In genomic region chr13:90645582-90645981, GRCh38 we compare ENCODE assay signal across 35 cellular contexts.
"Had no signal": no experiment of that assay in that cellular context is flagged by ENCODE, and none has a peak within 500 bp of the region (broad histone marks: within the 10 kb centered on the region; RNA-seq: fewer than 3 reads in every experiment).

No MANE protein-coding gene starts in this region.

- DNase-seq: Karpas-422, Kasumi-1, MG63, MM.1S, MV-4-11, NCI-H1048, NCI-H1092, NCI-H1092 treated with DMSO at 0.1 percent for 48 hours, NCI-H1105, NCI-H1105 treated with DMSO at 0.1 percent for 48 hours, NCI-H1417, NCI-H1417 treated with DMSO at 0.1 percent for 48 hours, NCI-H1436, NCI-H1436 treated with DMSO at 0.1 percent for 48 hours, NCI-H146, NCI-H1694, NCI-H1694 treated with DMSO at 0.1 percent for 48 hours, NCI-H187, NCI-H187 treated with DMSO at 0.1 percent for 48 hours, NCI-H1930, NCI-H2029, NCI-H2029 treated with DMSO at 0.1 percent for 48 hours, NCI-H2081, NCI-H2081 treated with DMSO at 0.1 percent for 48 hours, NCI-H2107, NCI-H2171, NCI-H2171 treated with DMSO at 0.1 percent for 48 hours, NCI-H2227 treated with DMSO at 0.1 percent for 48 hours, NCI-H226, NCI-H345, NCI-H446, NCI-H446 treated with DMSO at 0.1 percent for 48 hours, NCI-H510A, NCI-H510A treated with DMSO at 0.1 percent for 48 hours, NCI-H524 had no signal

- H3K9me3 ChIP-seq: MG63 had no signal

- H3K36me3 ChIP-seq: MG63 had no signal

- H3K27me3 ChIP-seq: MG63 had no signal

- H3K4me3 ChIP-seq: MG63 had no signal
